ENCODE assay signal across 15 cellular contexts in genomic region chr11:492416-493226, GRCh38. TPM values are rescaled to one million over a fixed set of nuclear protein-coding genes. Genes with fewer than 3 reads are reported as not detected.
DNase-seq lines count a peak whose midpoint lies in the region; ATAC-seq and TF ChIP-seq lines count a peak whose summit lies in the region.
"Had no signal": no experiment of that assay in that cellular context is flagged by ENCODE, and none has a peak within 500 bp of the region (broad histone marks: within the 10 kb centered on the region; RNA-seq: fewer than 3 reads in every experiment).

No MANE protein-coding gene starts in this region.

- H3K4me1 ChIP-seq in cardiac muscle cell (ENCODE audit: low read depth): no peaks in the 10 kb centered on the region
- H3K4me1 ChIP-seq in heart right ventricle: peaks cover 0 to 15% (median 0%) of the 10 kb centered on the region in 9 donors
- no peaks in the 10 kb centered on the region for H3K4me1 ChIP-seq in upper lobe of right lung
- H3K4me1 ChIP-seq in vagina: no peaks in the 10 kb centered on the region
- H3K4me1 ChIP-seq: SJCRH30, stomach had no signal

- H3K9me3 ChIP-seq in cardiac muscle cell (ENCODE audit: low read depth) (no peaks in the 10 kb centered on the region), heart right ventricle (no peaks in the 10 kb centered on the region), upper lobe of right lung (no peaks in the 10 kb centered on the region), vagina (no peaks in the 10 kb centered on the region)
- H3K9me3 ChIP-seq: SJCRH30, stomach had no signal

- H3K27me3 ChIP-seq in cardiac muscle cell (no peaks in the 10 kb centered on the region), heart right ventricle (no peaks in the 10 kb centered on the region), dorsolateral prefrontal cortex (no peaks in the 10 kb centered on the region), upper lobe of right lung (no peaks in the 10 kb centered on the region), vagina (no peaks in the 10 kb centered on the region)
- H3K27me3 ChIP-seq: SJCRH30, stomach had no signal

- ATAC-seq in heart right ventricle: no peak
- no peak for ATAC-seq in upper lobe of right lung
- no peak for ATAC-seq in GM18907 (IDR thresholded peaks at IDR 0.05; ENCODE audit: unreplicated experiment)
- ATAC-seq: activated CD8-positive, alpha-beta T cell treated with anti-CD3 and anti-CD28 coated beads, Interleukin-2, amount 10 ng/mL, durations not matched to agents 7 days and 5 days; HCT116 had no signal

- no peak for TF ChIP-seq POLR2A in vagina (IDR thresholded peaks at IDR 0.05)

- no peak for DNase-seq in cardiac muscle cell (ENCODE audit: low read depth in 1 of 2, low spot score in 1 of 2)
- DNase-seq in heart right ventricle: no peak
- DNase-seq in NCI-H2171 treated with DMSO at 0.1 percent for 48 hours (lab: John Stamatoyannopoulos, UW): peak; percentile 75
- peak in 1 of 10 donors; percentile 19 for DNase-seq in dorsolateral prefrontal cortex
- peak; percentile 60 for DNase-seq in upper lobe of right lung
- DNase-seq in SIG-M5 treated with dmso at 0.1 percent for 504 hours (lab: John Stamatoyannopoulos, UW; ENCODE audit: unreplicated experiment): no peak
- DNase-seq in vagina (ENCODE audit: extremely low spot score in 2 of 2): no peak
- DNase-seq: activated CD8-positive, alpha-beta T cell treated with anti-CD3 and anti-CD28 coated beads, Interleukin-2, amount 10 ng/mL, durations not matched to agents 7 days and 5 days; activated gamma-delta T cell; Kasumi-1; NCI-H1694; SJCRH30; stomach had no signal

- intact Hi-C loops in heart right ventricle (cut with DNase I): no loop called here
- intact Hi-C loops in dorsolateral prefrontal cortex (cut with DNase I): no loop called here
- intact Hi-C loops in upper lobe of right lung (cut with DNase I): no loop called here
- intact Hi-C loops in vagina (cut with DNase I): no loop called here

- peaks cover 2% of the 10 kb centered on the region for H3K36me3 ChIP-seq in cardiac muscle cell
- peaks cover 0 to 89% (median 35%) of the 10 kb centered on the region in 9 donors for H3K36me3 ChIP-seq in heart right ventricle
- H3K36me3 ChIP-seq in upper lobe of right lung: peaks cover 63% of the 10 kb centered on the region
- H3K36me3 ChIP-seq in vagina: peaks cover 0 to 48% of the 10 kb centered on the region in 2 donors

- H3K27ac ChIP-seq in cardiac muscle cell (peak overlapping the region; percentile 19), heart right ventricle (no peak overlapping the region), dorsolateral prefrontal cortex (peak overlapping the region in 41 of 59 donors; percentile 1 to 99 (median 92)), upper lobe of right lung (no peak overlapping the region), vagina (no peak overlapping the region)
- H3K27ac ChIP-seq: SJCRH30, stomach had no signal

- WGBS in heart right ventricle, 2 donors: 85 to 86% methylated on average over 34 of the region's 34 CpGs

- no peak for TF ChIP-seq CTCF in cardiac muscle cell (IDR thresholded peaks at IDR 0.05; ENCODE audit: low read depth, low read length)
- TF ChIP-seq CTCF in heart right ventricle (IDR thresholded peaks at IDR 0.05): no peak
- no peak for TF ChIP-seq CTCF in dorsolateral prefrontal cortex (IDR thresholded peaks at IDR 0.05 in 54 of 56, conservative IDR thresholded peaks at IDR 0.05 in 2 of 56; ENCODE audit: low read depth in 1 of 56, partially characterized antibody in 56 of 56)
- no peak for TF ChIP-seq CTCF in upper lobe of right lung (IDR thresholded peaks at IDR 0.05)
- no peak for TF ChIP-seq CTCF in vagina (IDR thresholded peaks at IDR 0.05)

- H3K4me3 ChIP-seq in cardiac muscle cell: no peak overlapping the region
- no peak overlapping the region for H3K4me3 ChIP-seq in heart right ventricle
- H3K4me3 ChIP-seq in dorsolateral prefrontal cortex: no peak overlapping the region
- H3K4me3 ChIP-seq in upper lobe of right lung: no peak overlapping the region
- H3K4me3 ChIP-seq in vagina: no peak overlapping the region
- H3K4me3 ChIP-seq: SJCRH30, stomach had no signal

RNA-seq across cellular contexts. Expression of gene RNH1, which starts 14.4 kb away (rescaled TPM):
- total RNA-seq in cardiac muscle cell (149 and 186 TPM in 2 replicates), heart right ventricle (100 to 1,000 TPM; 118 to 221 (median 153) TPM), dorsolateral prefrontal cortex (100 to 1,000 TPM in 68 of 120 experiments, 10 to 100 TPM in 52; 67.4 to 242 (median 102) TPM), upper lobe of right lung (245 TPM), vagina (252 TPM)
- polyA plus RNA-seq in cardiac muscle cell (157 and 176 TPM in 2 replicates), heart right ventricle (100 to 1,000 TPM in 1 of 2 donors, 10 to 100 TPM in 1; 37.4 to 189 TPM)

RNA-seq across cellular contexts. Expression of gene PTDSS2, which starts 42.5 kb away (rescaled TPM):
- total RNA-seq in cardiac muscle cell (178 and 202 TPM in 2 replicates), heart right ventricle (10 to 100 TPM; 16.7 to 37.9 (median 24.8) TPM), dorsolateral prefrontal cortex (10 to 100 TPM; 32.5 to 82.7 (median 53.2) TPM), upper lobe of right lung (31.1 TPM), vagina (36.1 TPM)
- polyA plus RNA-seq in cardiac muscle cell (69.6 and 83.1 TPM in 2 replicates), heart right ventricle (10 to 100 TPM; 31.4 to 55.5 TPM)

RNA-seq across cellular contexts. Expression of gene HRAS, which starts 42.8 kb away (rescaled TPM):
- total RNA-seq in cardiac muscle cell (49.6 and 63.1 TPM in 2 replicates), heart right ventricle (10 to 100 TPM; 44.7 to 61.1 (median 54.5) TPM), dorsolateral prefrontal cortex (100 to 1,000 TPM in 19 of 120 experiments, 10 to 100 TPM in 101; 50.7 to 122 (median 86.8) TPM), upper lobe of right lung (55.5 TPM), vagina (53.5 TPM)
- polyA plus RNA-seq in cardiac muscle cell (60.0 and 97.8 TPM in 2 replicates), heart right ventricle (100 to 1,000 TPM; 107 to 132 TPM)

RNA-seq across cellular contexts. Expression of gene LRRC56, which starts 44.7 kb away (rescaled TPM):
- total RNA-seq in cardiac muscle cell (2.6 and 4.5 TPM in 2 replicates), heart right ventricle (under 1 TPM in 8 of 10 donors, not detected in 2; 0.13 to 0.49 (median 0.19) TPM), dorsolateral prefrontal cortex (1 to 10 TPM; 1.5 to 6.7 (median 3.8) TPM), upper lobe of right lung (3.2 TPM), vagina (0.49 TPM)
- polyA plus RNA-seq in cardiac muscle cell (2.5 and 3.4 TPM in 2 replicates), heart right ventricle (under 1 TPM; 0.26 to 0.37 TPM)

RNA-seq across cellular contexts. Expression of gene ANO9, which starts 50.8 kb away (rescaled TPM):
- 0.51 TPM in 1 of 2 replicates, not detected in the other for total RNA-seq in cardiac muscle cell
- polyA plus RNA-seq in cardiac muscle cell: 0.23 and 1.2 TPM in 2 replicates
- total RNA-seq in heart right ventricle: 1 to 10 TPM in 1 of 10 donors, under 1 TPM in 5, not detected in 4; 0.05 to 2.3 (median 0.19) TPM
- polyA plus RNA-seq in heart right ventricle: under 1 TPM; 0.13 to 0.37 TPM
- under 1 TPM in 21 of 120 experiments, not detected in 99; 0.08 to 0.70 (median 0.20) TPM for total RNA-seq in dorsolateral prefrontal cortex
- 22.4 TPM for total RNA-seq in upper lobe of right lung
- total RNA-seq in vagina: 12.0 TPM

Comparison
In these comparisons a context has a peak if more than half of its experiments do, and no peak if none do; other contexts are left out.
1. H3K27ac ChIP-seq: peak in cardiac muscle cell (single experiment) and dorsolateral prefrontal cortex (41 of 59); none in heart right ventricle (0 of 10), upper lobe of right lung (single experiment) and vagina (single experiment).
2. DNase-seq: peak in NCI-H2171 treated with DMSO at 0.1 percent for 48 hours (single experiment) and upper lobe of right lung (single experiment); none in cardiac muscle cell (0 of 2), heart right ventricle (0 of 2), SIG-M5 treated with dmso at 0.1 percent for 504 hours (single experiment) and vagina (0 of 2).